1 cellular context compared by ENCODE assay signal in genomic region chr10:128539784-128540759, GRCh38.
TF ChIP-seq lines count a peak whose summit lies in the region.

No MANE protein-coding gene starts in this region.

TF ChIP-seq in GM23338, 12 proteins besides CTCF, POLR2A, EP300 and RAD21 (continued from another document):
- TF ChIP-seq ZNF114 (CRISPR knock-in tag; IDR thresholded peaks at IDR 0.05) (no peak), EZH2 (IDR thresholded peaks at IDR 0.05; ENCODE audit: low read depth, unreplicated experiment) (no peak), ZNF462 (CRISPR knock-in tag; IDR thresholded peaks at IDR 0.05) (no peak), ETS1 (IDR thresholded peaks at IDR 0.05) (no peak), JUNB (IDR thresholded peaks at IDR 0.05; ENCODE audit: unreplicated experiment) (no peak), REST (IDR thresholded peaks at IDR 0.05; ENCODE audit: unreplicated experiment) (no peak), EZH2phosphoT487 (IDR thresholded peaks at IDR 0.05; ENCODE audit: unreplicated experiment) (no peak), POLR2AphosphoS5 (IDR thresholded peaks at IDR 0.05; ENCODE audit: low read depth) (no peak), CREB1 (CRISPR knock-in tag; IDR thresholded peaks at IDR 0.05; ENCODE audit: low read depth) (no peak)
